In genomic region chr4:109675181-109675580, GRCh38 we compare ENCODE assay signal across 1 cellular context.
A peak's percentile ranks its signal among the peaks of the same experiment; 100 is the strongest.
TF ChIP-seq lines count a peak whose summit lies in the region.

No MANE protein-coding gene starts in this region.

TF ChIP-seq in GM12878, 131 proteins besides CTCF, POLR2A, EP300 and RAD21:
- TF ChIP-seq POU2F2 (IDR thresholded peaks at IDR 0.05; ENCODE audit: borderline replicate concordance, low read depth, low read length) = peak; percentile 46; the same call in 1 of the 3 replicates
- no peak for TF ChIP-seq KAT2A (conservative IDR thresholded peaks at IDR 0.05; ENCODE audit: control insufficient read depth, low read depth, low read length)
